Comparison of ENCODE assay signal across 12 cellular contexts in genomic region chr12:22415342-22416309, GRCh38.
A peak's percentile ranks its signal among the peaks of the same experiment; 100 is the strongest.
DNase-seq lines count a peak whose midpoint lies in the region; ATAC-seq, FAIRE-seq and TF ChIP-seq lines count a peak whose summit lies in the region.
"Had no signal": no experiment of that assay in that cellular context is flagged by ENCODE, and none has a peak within 500 bp of the region (broad histone marks: within the 10 kb centered on the region; RNA-seq: fewer than 3 reads in every experiment).

No MANE protein-coding gene starts in this region.

- no peak for ATAC-seq in HG03439 (IDR thresholded peaks at IDR 0.05; ENCODE audit: unreplicated experiment)

- H3K4me1 ChIP-seq in small intestine (ENCODE audit: control insufficient read depth in 2 of 2, insufficient read depth in 1 of 2, low read depth in 1 of 2, low read length in 1 of 2) = no peaks in the 10 kb centered on the region

- WGBS in small intestine, 3 donors = 30 to 42% (median 38%) methylated on average over 4 of the region's 4 CpGs

- DNase-seq in EH (ENCODE audit: low read depth) = peak; percentile 7
- peak; percentile 54 for DNase-seq in NCI-H2196 treated with DMSO at 0.1 percent for 48 hours (lab: John Stamatoyannopoulos, UW; ENCODE audit: unreplicated experiment)
- DNase-seq in fibroblast of the aortic adventitia (ENCODE audit: low read depth) = peak; percentile 95
- DNase-seq in retinal pigment epithelial cell (ENCODE audit: low read depth) = peak; percentile 91
- no peak for DNase-seq in activated naive CD4-positive, alpha-beta T cell treated with Interleukin-2 at 50 U/mL for 16 hours
- no peak for DNase-seq in GOT3 (lab: John Stamatoyannopoulos, UW)
- DNase-seq in small intestine = no peak
- DNase-seq: activated naive CD4-positive, alpha-beta T cell; nephron progenitor cell; stimulated activated CD4-positive, alpha-beta T cell treated with anti-CD3 and anti-CD28 coated beads, Interleukin-2, amount 100 ng/mL, for 48 hours; substantia nigra had no signal

- FAIRE-seq in small intestine (lab: Jason Lieb, UNC) = no peak

- TF ChIP-seq CTCF in fibroblast of the aortic adventitia (IDR thresholded peaks at IDR 0.05; ENCODE audit: insufficient read depth, low read length) = no peak
- TF ChIP-seq CTCF in retinal pigment epithelial cell (conservative IDR thresholded peaks at IDR 0.05; ENCODE audit: low read depth, low read length) = no peak

- no peak overlapping the region for H3K4me3 ChIP-seq in fibroblast of the aortic adventitia (ENCODE audit: low read depth, low read length)
- H3K4me3 ChIP-seq in retinal pigment epithelial cell (ENCODE audit: low read length) = no peak overlapping the region
- H3K4me3 ChIP-seq in small intestine (ENCODE audit: low read depth in 1 of 2, low read length in 2 of 2) = no peak overlapping the region

- no peaks in the 10 kb centered on the region for H3K27me3 ChIP-seq in small intestine (ENCODE audit: control insufficient read depth in 2 of 2, insufficient read depth in 2 of 2, low read length in 2 of 2)

- H3K36me3 ChIP-seq in small intestine (ENCODE audit: control insufficient read depth in 2 of 2, insufficient read depth in 2 of 2, low read length in 2 of 2) = no peaks in the 10 kb centered on the region

- no peaks in the 10 kb centered on the region for H3K9me3 ChIP-seq in small intestine (ENCODE audit: control insufficient read depth, low read depth)

- H3K27ac ChIP-seq in small intestine (ENCODE audit: low read depth in 1 of 2, low read length in 1 of 2) = no peak overlapping the region

Comparison
In these comparisons a context has a peak if more than half of its experiments do, and no peak if none do; other contexts are left out.
1. DNase-seq: peak in EH (single experiment), NCI-H2196 treated with DMSO at 0.1 percent for 48 hours (single experiment), fibroblast of the aortic adventitia (single experiment) and retinal pigment epithelial cell (single experiment); none in activated naive CD4-positive, alpha-beta T cell treated with Interleukin-2 at 50 U/mL for 16 hours (single experiment), GOT3 (single experiment) and small intestine (single experiment).